ENCODE assay signal across 8 cellular contexts in the genomic region with DNA sequence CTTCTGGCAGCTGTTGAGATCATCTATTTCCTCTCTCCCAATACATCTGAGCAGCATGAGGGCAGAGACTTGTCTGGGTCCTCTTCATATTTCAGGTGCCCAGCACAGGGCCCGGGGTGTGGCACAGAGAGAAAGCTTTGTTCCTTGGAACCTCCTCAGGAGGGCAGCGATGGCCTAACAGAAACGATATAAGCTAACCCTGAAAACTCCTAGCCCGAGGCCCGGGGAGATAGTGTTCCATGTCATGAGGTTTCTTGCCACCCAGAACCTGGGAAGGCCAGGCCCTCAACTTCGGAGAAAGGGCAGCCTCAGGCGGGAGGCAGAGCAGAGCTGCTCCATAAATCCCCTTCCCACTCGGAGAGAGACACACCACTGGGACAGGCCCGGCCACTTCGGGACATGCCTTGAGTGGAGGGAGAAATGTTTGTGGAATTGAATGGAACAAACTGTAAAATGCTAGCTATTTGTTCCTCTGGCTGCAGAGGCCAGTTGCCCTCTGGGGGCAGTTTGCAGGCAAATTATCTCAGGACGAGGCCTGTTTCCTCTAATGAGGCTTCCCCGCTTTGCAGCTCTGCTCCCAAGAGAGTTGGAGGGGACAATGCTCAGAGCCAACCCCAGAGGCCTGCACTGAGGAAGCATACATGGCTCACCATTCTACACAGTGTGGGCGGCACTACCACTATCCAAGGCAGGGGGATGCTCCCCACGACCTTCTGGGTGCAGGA. TPM values are rescaled to one million over a fixed set of nuclear protein-coding genes. Genes with fewer than 3 reads are reported as not detected.
DNase-seq lines count a peak whose midpoint lies in the region; ATAC-seq, FAIRE-seq and TF ChIP-seq lines count a peak whose summit lies in the region.

No MANE protein-coding gene starts in this region.

- H3K4me3 Mint-ChIP-seq in HFFc6 = peak overlapping the region; percentile 55
- peak overlapping the region; percentile 30 for H3K4me3 Mint-ChIP-seq in activated CD8-positive, alpha-beta T cell treated with anti-CD3 and anti-CD28 coated beads for 36 hours
- no peak overlapping the region for H3K4me3 Mint-ChIP-seq in type B pancreatic cell

- 18 to 26% methylated on average over 14 of the region's 14 CpGs for WGBS in lower leg skin, 2 donors

- POLR2A ChIA-PET in A673 (lab: Charles Lee; ENCODE audit: low non-redundant PET) = interaction anchor here (1.0 kb wide), 1 partner anchor 214 kb away, joined by 3 read pairs; no protein-coding TSS in a partner anchor
- POLR2A ChIA-PET in activated CD8-positive, alpha-beta T cell treated with anti-CD3 and anti-CD28 coated beads for 36 hours (lab: Charles Lee) = interaction anchor here (1.0 to 6.0 kb wide), 9 partner anchors 8 to 111 kb away, joined by 3 to 47 read pairs (median 4); partner anchors contain the start of gene ARRB1

- H3K27me3 ChIP-seq in A673 (replicated peaks; ENCODE audit: insufficient read depth, low read depth, low read length, poor library complexity) (no peaks in the 10 kb centered on the region), layer of hippocampus (ENCODE audit: control insufficient read depth, insufficient read depth, low read length) (no peaks in the 10 kb centered on the region)

- no peaks in the 10 kb centered on the region for H3K9me3 ChIP-seq in A673 (ENCODE audit: low read depth, low read length, poor library complexity, severe bottlenecking)

- TF ChIP-seq CTCF in A673 (conservative IDR thresholded peaks at IDR 0.05; ENCODE audit: low read depth, low read length) = peak; percentile 37; the same call in 1 of the 2 replicates
- no peak for TF ChIP-seq CTCF in HFFc6 (IDR thresholded peaks at IDR 0.05)
- TF ChIP-seq CTCF in activated CD8-positive, alpha-beta T cell treated with anti-CD3 and anti-CD28 coated beads for 36 hours (IDR thresholded peaks at IDR 0.05) = no peak
- peak; percentile 13 for TF ChIP-seq CTCF in type B pancreatic cell (conservative IDR thresholded peaks at IDR 0.05)
- no peak for TF ChIP-seq CTCF in lower leg skin (IDR thresholded peaks at IDR 0.05)

- H3K36me3 Mint-ChIP-seq in HFFc6 (ENCODE audit: low read depth) = no peaks in the 10 kb centered on the region
- H3K36me3 Mint-ChIP-seq in activated CD8-positive, alpha-beta T cell treated with anti-CD3 and anti-CD28 coated beads for 36 hours (ENCODE audit: low read depth) = peaks cover 2% of the 10 kb centered on the region
- H3K36me3 Mint-ChIP-seq in type B pancreatic cell = no peaks in the 10 kb centered on the region

- H3K4me3 ChIP-seq in A673 (ENCODE audit: low read depth, low read length, poor library complexity, severe bottlenecking) (no peak overlapping the region), lower leg skin (ENCODE audit: low read depth, poor library complexity, severe bottlenecking) (no peak overlapping the region)

- no peaks in the 10 kb centered on the region for H3K27me3 Mint-ChIP-seq in HFFc6 (ENCODE audit: insufficient read depth)
- H3K27me3 Mint-ChIP-seq in activated CD8-positive, alpha-beta T cell treated with anti-CD3 and anti-CD28 coated beads for 36 hours = no peaks in the 10 kb centered on the region
- no peaks in the 10 kb centered on the region for H3K27me3 Mint-ChIP-seq in type B pancreatic cell

- H3K27ac ChIP-seq in A673 (ENCODE audit: low read depth, low read length, poor library complexity, severe bottlenecking) (peak overlapping the region; percentile 84), layer of hippocampus (ENCODE audit: low read depth, low read length) (peak overlapping the region; percentile 77)

- TF ChIP-seq POLR2A in lower leg skin (IDR thresholded peaks at IDR 0.05) = no peak

- DNase-seq in A673 (ENCODE audit: low spot score) (peak; percentile 80), HFFc6 (no peak), type B pancreatic cell (ENCODE audit: extremely low spot score, unreplicated experiment) (no peak), lower leg skin (ENCODE audit: low spot score in 2 of 2) (no peak), urothelium cell line (ENCODE audit: low spot score) (no peak), activated gamma-delta T cell (lab: John Stamatoyannopoulos, UW) (no peak)
- DNase-seq in activated CD8-positive, alpha-beta T cell treated with anti-CD3 and anti-CD28 coated beads for 36 hours = no peak

- FAIRE-seq in urothelium cell line (lab: Jason Lieb, UNC) = no peak

- peak overlapping the region; percentile 74 for H3K27ac Mint-ChIP-seq in HFFc6
- H3K27ac Mint-ChIP-seq in activated CD8-positive, alpha-beta T cell treated with anti-CD3 and anti-CD28 coated beads for 36 hours = peak overlapping the region; percentile 88
- peak overlapping the region; percentile 53 for H3K27ac Mint-ChIP-seq in type B pancreatic cell

- no peaks in the 10 kb centered on the region for H3K36me3 ChIP-seq in A673 (ENCODE audit: insufficient read depth, low read length, poor library complexity, severe bottlenecking)

- H3K9me3 Mint-ChIP-seq in HFFc6 = no peaks in the 10 kb centered on the region
- no peaks in the 10 kb centered on the region for H3K9me3 Mint-ChIP-seq in activated CD8-positive, alpha-beta T cell treated with anti-CD3 and anti-CD28 coated beads for 36 hours
- H3K9me3 Mint-ChIP-seq in type B pancreatic cell = no peaks in the 10 kb centered on the region

- peaks cover 82% of the 10 kb centered on the region for H3K4me1 ChIP-seq in A673 (ENCODE audit: insufficient read depth, low read length, poor library complexity, severe bottlenecking)

- intact Hi-C loops in A673 (cut with micrococcal nuclease; ENCODE audit: unreplicated experiment) (no loop called here), lower leg skin (cut with DNase I; ENCODE audit: low total_unique reads) (no loop called here)
- intact Hi-C loops in activated CD8-positive, alpha-beta T cell treated with anti-CD3 and anti-CD28 coated beads for 36 hours (cut with micrococcal nuclease) = no loop called here

- H3K4me1 Mint-ChIP-seq in HFFc6 (ENCODE audit: low read depth) (peaks cover 76% of the 10 kb centered on the region), type B pancreatic cell (ENCODE audit: unreplicated experiment) (peaks cover 72% of the 10 kb centered on the region)
- peaks cover 87% of the 10 kb centered on the region for H3K4me1 Mint-ChIP-seq in activated CD8-positive, alpha-beta T cell treated with anti-CD3 and anti-CD28 coated beads for 36 hours (ENCODE audit: low read depth)

- ATAC-seq in activated CD8-positive, alpha-beta T cell treated with anti-CD3 and anti-CD28 coated beads for 36 hours = peak; percentile 18

- no TSS peak for BruUV-seq in A673 (replicated peaks; lab: Mats Ljungman, UMichigan)

- CTCF ChIA-PET in A673 (lab: Charles Lee) = interaction anchor here (0.5 to 0.6 kb wide), 3 partner anchors 11 to 33 kb away, joined by 3 to 4 read pairs (median 3); no protein-coding TSS in a partner anchor
- CTCF ChIA-PET in activated CD8-positive, alpha-beta T cell treated with anti-CD3 and anti-CD28 coated beads for 36 hours (lab: Charles Lee) = interaction anchor here (1.1 to 4.6 kb wide), 11 partner anchors 10 to 199 kb away, joined by 3 to 23 read pairs (median 6); no protein-coding TSS in a partner anchor

RNA-seq across cellular contexts. Expression of gene ARRB1, which starts 11.6 kb away (rescaled TPM):
- total RNA-seq in A673 (2021) (37.8 and 62.0 TPM in 2 replicates), type B pancreatic cell (ENCODE audit: low replicate concordance) (32.7 and 32.8 TPM in 2 replicates), lower leg skin (100 to 1,000 TPM in 1 of 4 donors, 10 to 100 TPM in 3; 26.3 to 104 (median 29.3) TPM)
- 10 to 100 TPM; 10.8 to 14.4 (median 11.2) TPM for total RNA-seq in HFFc6 (2021; fragmentation: NEBNext Ultra II Directional; extraction: Animal tissue kit (Norgen Biotek cat#: 25700))
- 10 to 100 TPM; 16.2 to 18.8 TPM for total RNA-seq in activated CD8-positive, alpha-beta T cell treated with anti-CD3 and anti-CD28 coated beads for 36 hours

RNA-seq across cellular contexts. Expression of gene RPS3, which starts 59.5 kb away (rescaled TPM):
- total RNA-seq in A673 (2021) (2,875 and 2,961 TPM in 2 replicates), type B pancreatic cell (ENCODE audit: low replicate concordance) (3,170 and 3,442 TPM in 2 replicates), lower leg skin (1,000 to 10,000 TPM; 1,197 to 2,282 (median 2,051) TPM)
- total RNA-seq in HFFc6 (2021; fragmentation: NEBNext Ultra II Directional; extraction: Animal tissue kit (Norgen Biotek cat#: 25700)) = 1,000 to 10,000 TPM; 1,897 to 2,167 (median 1,932) TPM
- total RNA-seq in activated CD8-positive, alpha-beta T cell treated with anti-CD3 and anti-CD28 coated beads for 36 hours = 1,000 to 10,000 TPM; 4,906 to 4,954 TPM

Comparison
In these comparisons a context has a peak if more than half of its experiments do, and no peak if none do; other contexts are left out.
1. CTCF ChIP-seq: peak in A673 (single experiment) and type B pancreatic cell (single experiment); none in HFFc6 (single experiment), activated CD8-positive, alpha-beta T cell treated with anti-CD3 and anti-CD28 coated beads for 36 hours (single experiment) and lower leg skin (0 of 3).
2. Peak in every context shown above with its lines, with median percentiles within 50 percentile points of each other: H3K27ac Mint-ChIP-seq.